Comparison of ENCODE assay signal across 1 cellular context in the genomic region with DNA sequence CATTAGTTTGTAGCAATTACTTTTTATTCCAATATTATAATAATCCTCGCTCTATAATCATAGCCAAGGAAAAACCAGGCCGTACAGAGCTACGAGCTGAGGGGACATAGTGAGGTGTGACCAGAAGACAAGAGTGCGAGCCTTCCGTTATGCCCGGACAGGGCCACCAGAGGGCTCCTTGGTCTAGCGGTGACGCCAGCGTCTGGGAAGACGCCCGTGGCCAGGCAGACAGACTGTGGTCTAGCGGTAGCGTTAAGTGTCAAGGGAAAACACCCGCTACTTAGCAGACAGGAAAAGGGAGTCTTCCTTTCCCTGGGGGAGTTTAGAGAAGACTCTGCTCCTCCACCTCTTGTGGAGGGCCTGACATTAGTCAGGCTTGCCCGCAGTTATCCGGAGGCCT.
TF ChIP-seq lines count a peak whose summit lies in the region.

No MANE protein-coding gene starts in this region.

TF ChIP-seq in K562, 482 proteins besides CTCF, POLR2A, EP300 and RAD21:
- 0 out of 2 replicates have a peak, but pooled peaks have one; percentile 14 for TF ChIP-seq ATF7 (IDR thresholded peaks at IDR 0.05)
- TF ChIP-seq CREM (IDR thresholded peaks at IDR 0.05; ENCODE audit: low read depth), result peak; percentile 49; the same call in 1 of the 2 replicates
